Comparison of ENCODE assay signal across 8 cellular contexts in genomic region chr2:223837290-223838061, GRCh38. TPM values are rescaled to one million over a fixed set of nuclear protein-coding genes. Genes with fewer than 3 reads are reported as not detected.
DNase-seq lines count a peak whose midpoint lies in the region; ATAC-seq and TF ChIP-seq lines count a peak whose summit lies in the region.

TSS of gene AP1S3 (minus strand) at chr2:223837582. CDS start at chr2:223837450, 132 bp downstream.

- H3K9ac ChIP-seq in endodermal cell (ENCODE audit: extremely low read depth, low read length, poor library complexity, severe bottlenecking), result peak within 1 kb of the TSS; percentile 49

- intact Hi-C loops in CD8-positive, alpha-beta T cell (cut with DNase I, micrococcal nuclease), result loop anchor here (2.0 kb wide), 2 partner anchors 27 to 119 kb away; partner anchors contain the start of gene MRPL44 (in 2 of the 2)

- H3K27me3 ChIP-seq in CD8-positive, alpha-beta T cell (ENCODE audit: insufficient read depth, low read length), result no peaks in the 10 kb centered on the region
- H3K27me3 ChIP-seq in endodermal cell (ENCODE audit: control insufficient read depth, insufficient read depth, low read length, poor library complexity, severe bottlenecking) (no peaks in the 10 kb centered on the region), mononuclear cell (ENCODE audit: insufficient read depth, low read length) (no peaks in the 10 kb centered on the region)

- no peak for TF ChIP-seq CTCF in CD8-positive, alpha-beta T cell (IDR thresholded peaks at IDR 0.05)
- no peak for TF ChIP-seq CTCF in endodermal cell (conservative IDR thresholded peaks at IDR 0.05)

- H3K4me3 ChIP-seq in CD8-positive, alpha-beta T cell (ENCODE audit: low read depth, low read length), result peak within 1 kb of the TSS; percentile 85
- H3K4me3 ChIP-seq in endodermal cell (ENCODE audit: low read length) (peak within 1 kb of the TSS; percentile 88), mononuclear cell (ENCODE audit: low read length) (peak within 1 kb of the TSS; percentile 61)

- peak; percentile 34 to 72 (median 66) for DNase-seq in CD8-positive, alpha-beta T cell
- DNase-seq in NCI-H82 (lab: John Stamatoyannopoulos, UW), result peak; percentile 83
- peak; percentile 47 to 51 for DNase-seq in activated CD8-positive, alpha-beta memory T cell treated with anti-CD3 and anti-CD28 coated beads for 4 hours (ENCODE audit: low read depth in 2 of 2)
- DNase-seq in endodermal cell, result peak; percentile 95
- peak; percentile 37 to 43 for DNase-seq in stimulated activated CD8-positive, alpha-beta memory T cell treated with anti-CD3 and anti-CD28 coated beads, Interleukin-4, amount 100 ng/mL, for 1 hour (ENCODE audit: low read depth in 2 of 2, low spot score in 1 of 2)

- no peaks in the 10 kb centered on the region for H3K36me3 ChIP-seq in CD8-positive, alpha-beta T cell (ENCODE audit: insufficient read depth, low read length)
- no peaks in the 10 kb centered on the region for H3K36me3 ChIP-seq in endodermal cell (ENCODE audit: control insufficient read depth, insufficient read depth, low read length)

- peak within 1 kb of the TSS; percentile 96 for H3K4me3 Mint-ChIP-seq in CD8-positive, alpha-beta T cell
- H3K4me3 Mint-ChIP-seq in endodermal cell, result peak within 1 kb of the TSS; percentile 79

- no peaks in the 10 kb centered on the region for H3K9me3 Mint-ChIP-seq in CD8-positive, alpha-beta T cell
- H3K9me3 Mint-ChIP-seq in endodermal cell, result no peaks in the 10 kb centered on the region

- no peaks in the 10 kb centered on the region for H3K9me3 ChIP-seq in CD8-positive, alpha-beta T cell (ENCODE audit: low read length)
- no peaks in the 10 kb centered on the region for H3K9me3 ChIP-seq in endodermal cell (ENCODE audit: control insufficient read depth, low read length)
- H3K9me3 ChIP-seq in mononuclear cell (ENCODE audit: low read depth, low read length), result no peaks in the 10 kb centered on the region

- H3K27ac ChIP-seq in CD8-positive, alpha-beta T cell (ENCODE audit: low read depth, low read length), result peak within 1 kb of the TSS; percentile 15
- no peak within 1 kb of the TSS for H3K27ac ChIP-seq in endodermal cell (ENCODE audit: low read depth, low read length)

- POLR2A ChIA-PET in CD8-positive, alpha-beta T cell (lab: Charles Lee), result interaction anchor here (0.8 kb wide), 1 partner anchor 8 kb away, joined by 3 read pairs; no protein-coding TSS in a partner anchor

- H3K4me1 ChIP-seq in CD8-positive, alpha-beta T cell (ENCODE audit: insufficient read depth, low read length), result peaks cover 7% of the 10 kb centered on the region
- no peaks in the 10 kb centered on the region for H3K4me1 ChIP-seq in endodermal cell (ENCODE audit: control insufficient read depth, insufficient read depth, low read length)
- H3K4me1 ChIP-seq in mononuclear cell (ENCODE audit: insufficient read depth, low read length), result peaks cover 23% of the 10 kb centered on the region

- ATAC-seq in CD8-positive, alpha-beta T cell, result peak; percentile 90
- peak; percentile 67 for ATAC-seq in GM19372 (IDR thresholded peaks at IDR 0.05; ENCODE audit: low read depth, unreplicated experiment)
- ATAC-seq in HG03469 (IDR thresholded peaks at IDR 0.05; ENCODE audit: unreplicated experiment), result peak; percentile 43

- CTCF ChIA-PET in CD8-positive, alpha-beta T cell (lab: Charles Lee), result interaction anchor here (0.5 to 0.9 kb wide), 2 partner anchors 104 to 152 kb away, joined by 3 to 4 read pairs; no protein-coding TSS in a partner anchor

- H3K4me1 Mint-ChIP-seq in CD8-positive, alpha-beta T cell (ENCODE audit: low read depth), result peaks cover 11% of the 10 kb centered on the region
- peaks cover 23% of the 10 kb centered on the region for H3K4me1 Mint-ChIP-seq in endodermal cell

- 0 to 1% methylated on average over 23 to 82 of the region's 82 CpGs for WGBS in endodermal cell (ENCODE audit: insufficient coverage in 1 of 2, insufficient read length in 1 of 2), 2 experiments

- peaks cover 6% of the 10 kb centered on the region for H3K27me3 Mint-ChIP-seq in CD8-positive, alpha-beta T cell (ENCODE audit: low read depth)
- H3K27me3 Mint-ChIP-seq in endodermal cell (ENCODE audit: insufficient read depth), result peaks cover 13% of the 10 kb centered on the region

- peaks cover 2% of the 10 kb centered on the region for H3K36me3 Mint-ChIP-seq in CD8-positive, alpha-beta T cell
- H3K36me3 Mint-ChIP-seq in endodermal cell (ENCODE audit: low read depth), result no peaks in the 10 kb centered on the region

- H3K27ac Mint-ChIP-seq in CD8-positive, alpha-beta T cell, result peak within 1 kb of the TSS; percentile 85
- peak within 1 kb of the TSS; percentile 88 for H3K27ac Mint-ChIP-seq in endodermal cell

RNA-seq across cellular contexts. Expression of gene AP1S3, which starts in this region (rescaled TPM):
- 1 to 10 TPM in 1 of 2 experiments, under 1 TPM in 1; 0.76 to 1.2 TPM for total RNA-seq in CD8-positive, alpha-beta T cell
- total RNA-seq in endodermal cell (1 to 10 TPM; 5.6 to 6.9 TPM), mononuclear cell (5.4 TPM)
- 3.0 TPM for polyA plus RNA-seq in endodermal cell (2013, experiment 1 of 2)
- polyA plus RNA-seq in endodermal cell (2013, experiment 2 of 2), result 2.7 TPM

Comparison
In these comparisons a context has a peak if more than half of its experiments do, and no peak if none do; other contexts are left out.
1. DNase-seq: peak in every context shown above with its lines; median percentile 95 in endodermal cell; 83 in NCI-H82; 66 in CD8-positive, alpha-beta T cell; 49 in activated CD8-positive, alpha-beta memory T cell treated with anti-CD3 and anti-CD28 coated beads for 4 hours; 40 in stimulated activated CD8-positive, alpha-beta memory T cell treated with anti-CD3 and anti-CD28 coated beads, Interleukin-4, amount 100 ng/mL, for 1 hour.